Comparison of ENCODE assay signal across 8 cellular contexts in the genomic region with DNA sequence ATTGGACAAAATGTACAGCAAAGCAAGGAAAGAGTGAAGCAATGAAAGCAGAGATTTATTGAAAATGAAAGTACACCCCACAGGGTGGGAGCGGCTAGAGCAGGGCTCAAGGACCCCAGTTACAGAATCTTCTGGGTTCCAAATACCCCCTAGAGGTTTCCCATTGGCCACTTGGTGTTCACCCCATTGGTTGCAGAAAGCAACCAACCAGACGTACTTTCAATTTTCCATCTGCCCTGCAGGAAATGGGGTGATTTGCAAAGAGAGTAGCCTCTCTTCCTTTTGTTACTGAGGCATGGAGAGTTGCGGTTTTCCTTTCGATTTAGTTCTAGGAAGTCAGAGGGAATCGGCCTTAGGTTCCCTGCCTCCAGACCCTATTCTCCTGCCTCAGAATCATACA. TPM values are rescaled to one million over a fixed set of nuclear protein-coding genes. Genes with fewer than 3 reads are reported as not detected.
A peak's percentile ranks its signal among the peaks of the same experiment; 100 is the strongest.
DNase-seq lines count a peak whose midpoint lies in the region; ATAC-seq, FAIRE-seq and TF ChIP-seq lines count a peak whose summit lies in the region.

No MANE protein-coding gene starts in this region.

- peaks cover 3% of the 10 kb centered on the region for H3K79me1 ChIP-seq in H9 (ENCODE audit: insufficient read depth, low read depth, low read length, poor library complexity, severe bottlenecking)

- H3K27ac ChIP-seq in H9 (ENCODE audit: insufficient read length, low read depth, low read length), result peak overlapping the region; percentile 13
- peak overlapping the region in 1 of 2 donors; percentile 70 for H3K27ac ChIP-seq in kidney (ENCODE audit: low read depth in 2 of 2, low read length in 2 of 2)

- no peaks in the 10 kb centered on the region; the same call in 1 of the 2 replicates for H3K79me2 ChIP-seq in H9 (ENCODE audit: insufficient read depth, low read length)

- no peak overlapping the region for H2BK120ac ChIP-seq in H9 (ENCODE audit: low read depth, low read length, poor library complexity, severe bottlenecking)

- no peak for TF ChIP-seq CTCF in CD14-positive monocyte (IDR thresholded peaks at IDR 0.05)
- TF ChIP-seq CTCF in H9 (conservative IDR thresholded peaks at IDR 0.05), result no peak
- TF ChIP-seq CTCF in kidney (IDR thresholded peaks at IDR 0.05; ENCODE audit: borderline replicate concordance, extremely low read depth, insufficient read depth), result no peak

- H3K4me1 Mint-ChIP-seq in CD14-positive monocyte (peaks cover 51% of the 10 kb centered on the region), H9 (peaks cover 19 to 26% of the 10 kb centered on the region in 2 experiments)
- peaks cover 68% of the 10 kb centered on the region for H3K4me1 Mint-ChIP-seq in activated CD4-positive, alpha-beta memory T cell treated with anti-CD3 and anti-CD28 coated beads, Interleukin-2, amount 10 ng/mL, durations not matched to agents 7 days and 5 days

- H3K27ac Mint-ChIP-seq in CD14-positive monocyte, result peak overlapping the region; percentile 79 to 95 (median 94)
- H3K27ac Mint-ChIP-seq in H9, result no peak overlapping the region
- H3K27ac Mint-ChIP-seq in activated CD4-positive, alpha-beta memory T cell treated with anti-CD3 and anti-CD28 coated beads, Interleukin-2, amount 10 ng/mL, durations not matched to agents 7 days and 5 days, result peak overlapping the region; percentile 90

- no peak overlapping the region for H4K5ac ChIP-seq in H9 (ENCODE audit: insufficient read length, low read depth, low read length)

- no peak overlapping the region for H3K14ac ChIP-seq in H9 (ENCODE audit: insufficient read depth, low read length)

- H3K4me2 ChIP-seq in H9 (ENCODE audit: insufficient read depth, insufficient read length, low read length), result peak overlapping the region; percentile 13

- H3K27me3 Mint-ChIP-seq in CD14-positive monocyte (ENCODE audit: low read depth in 3 of 3) (peaks cover 0 to 3% (median 0%) of the 10 kb centered on the region in 3 donors), H9 (ENCODE audit: low read depth) (peaks cover 16% of the 10 kb centered on the region)
- H3K27me3 Mint-ChIP-seq in activated CD4-positive, alpha-beta memory T cell treated with anti-CD3 and anti-CD28 coated beads, Interleukin-2, amount 10 ng/mL, durations not matched to agents 7 days and 5 days, result no peaks in the 10 kb centered on the region

- H3K4me1 ChIP-seq in H9 (ENCODE audit: insufficient read depth, low read length), result no peaks in the 10 kb centered on the region
- peaks cover 4 to 21% of the 10 kb centered on the region in 2 donors for H3K4me1 ChIP-seq in kidney (ENCODE audit: control insufficient read depth in 1 of 2, insufficient read depth in 1 of 2, low read depth in 1 of 2, low read length in 2 of 2)

- intact Hi-C loops in CD14-positive monocyte (cut with micrococcal nuclease), result loop anchor here in 1 of 2 donors (10.0 kb wide), 1 partner anchor 1448 kb away; no protein-coding TSS in a partner anchor
- intact Hi-C loops in kidney (cut with DNase I), result no loop called here

- no peak overlapping the region for H2BK15ac ChIP-seq in H9 (ENCODE audit: low read depth, low read length)

- no peak for FAIRE-seq in kidney (lab: Jason Lieb, UNC)

- H4K91ac ChIP-seq in H9 (ENCODE audit: insufficient read length, low read depth, low read length), result no peak overlapping the region

- H3K23ac ChIP-seq in H9 (ENCODE audit: insufficient read length, low read depth, low read length), result no peak overlapping the region

- H3K4me3 ChIP-seq in kidney (ENCODE audit: low read length in 2 of 2), result peak overlapping the region; percentile 55 to 90

- no peak overlapping the region for H2AFZ ChIP-seq in H9 (ENCODE audit: low read length)

- no peak overlapping the region for H3T11ph ChIP-seq in H9 (ENCODE audit: low read length)

- H3K4me3 Mint-ChIP-seq in CD14-positive monocyte, result peak overlapping the region; percentile 73 to 86
- peak overlapping the region in 1 of 2 experiments; percentile 7; a peak in 2 of 5 replicates for H3K4me3 Mint-ChIP-seq in H9
- H3K4me3 Mint-ChIP-seq in activated CD4-positive, alpha-beta memory T cell treated with anti-CD3 and anti-CD28 coated beads, Interleukin-2, amount 10 ng/mL, durations not matched to agents 7 days and 5 days, result peak overlapping the region; percentile 90

- H3K18ac ChIP-seq in H9 (ENCODE audit: insufficient read length, low read depth, low read length), result no peak overlapping the region

- no peaks in the 10 kb centered on the region for H3K9me3 ChIP-seq in H9 (ENCODE audit: control insufficient read depth, low read depth, low read length)
- H3K9me3 ChIP-seq in kidney (ENCODE audit: control insufficient read depth in 1 of 2, low read length in 2 of 2), result no peaks in the 10 kb centered on the region

- CTCF ChIA-PET in activated CD4-positive, alpha-beta memory T cell treated with anti-CD3 and anti-CD28 coated beads, Interleukin-2, amount 10 ng/mL, durations not matched to agents 7 days and 5 days (lab: Charles Lee), result interaction anchor here (0.8 to 8.6 kb wide), 3 partner anchors 10 to 52 kb away, joined by 3 to 89 read pairs (median 27); no protein-coding TSS in a partner anchor

- H3K36me3 Mint-ChIP-seq in CD14-positive monocyte (peaks cover 21 to 41% of the 10 kb centered on the region in 2 donors), H9 (ENCODE audit: insufficient read depth in 1 of 3, low read depth in 3 of 3) (peaks cover 0 to 15% (median 8%) of the 10 kb centered on the region in 3 experiments; a peak in 5 of 7 replicates)
- H3K36me3 Mint-ChIP-seq in activated CD4-positive, alpha-beta memory T cell treated with anti-CD3 and anti-CD28 coated beads, Interleukin-2, amount 10 ng/mL, durations not matched to agents 7 days and 5 days (ENCODE audit: low read depth), result peaks cover 66% of the 10 kb centered on the region

- ATAC-seq in GM18519 (IDR thresholded peaks at IDR 0.05; ENCODE audit: low FRiP score, unreplicated experiment) (no peak), HG02852 (IDR thresholded peaks at IDR 0.05; ENCODE audit: unreplicated experiment) (no peak)

- POLR2A ChIA-PET in activated CD4-positive, alpha-beta memory T cell treated with anti-CD3 and anti-CD28 coated beads, Interleukin-2, amount 10 ng/mL, durations not matched to agents 7 days and 5 days (lab: Charles Lee), result interaction anchor here (0.7 to 8.4 kb wide), 8 partner anchors 8 to 76 kb away, joined by 3 to 78 read pairs (median 4); no protein-coding TSS in a partner anchor

- H2BK5ac ChIP-seq in H9 (ENCODE audit: insufficient read length, low read length), result no peak overlapping the region

- DNase-seq in CD14-positive monocyte (ENCODE audit: low spot score) (no peak), H9 (no peak), kidney (no peak), superior temporal gyrus (ENCODE audit: extremely low spot score) (peak; percentile 21), putamen (ENCODE audit: low spot score) (no peak)
- DNase-seq in activated CD4-positive, alpha-beta memory T cell treated with anti-CD3 and anti-CD28 coated beads, Interleukin-2, amount 10 ng/mL, durations not matched to agents 7 days and 5 days, result peak; percentile 60

- peaks cover 8% of the 10 kb centered on the region for H3K23me2 ChIP-seq in H9 (ENCODE audit: insufficient read length, low read depth, low read length, poor library complexity, severe bottlenecking)

- peaks cover 5 to 7% of the 10 kb centered on the region in 2 donors for H3K36me3 ChIP-seq in kidney (ENCODE audit: control insufficient read depth in 1 of 2, insufficient read depth in 2 of 2, low read length in 2 of 2)

- no peak overlapping the region for H4K8ac ChIP-seq in H9 (replicated peaks; ENCODE audit: insufficient read length, low read depth, low read length)

- H2BK12ac ChIP-seq in H9 (ENCODE audit: insufficient read length, low read depth, low read length), result no peak overlapping the region

- H3K9me3 Mint-ChIP-seq in CD14-positive monocyte (peaks cover 0 to 3% (median 0%) of the 10 kb centered on the region in 7 donors), H9 (no peaks in the 10 kb centered on the region; a peak in 1 of 5 replicates)
- H3K9me3 Mint-ChIP-seq in activated CD4-positive, alpha-beta memory T cell treated with anti-CD3 and anti-CD28 coated beads, Interleukin-2, amount 10 ng/mL, durations not matched to agents 7 days and 5 days, result no peaks in the 10 kb centered on the region

- H3K9ac ChIP-seq in H9 (ENCODE audit: extremely low read depth, insufficient read length, low read length) (no peak overlapping the region), kidney (ENCODE audit: low read length in 2 of 2) (peak overlapping the region in 1 of 2 donors; percentile 32)

- H4K20me1 ChIP-seq in H9 (ENCODE audit: control insufficient read depth, insufficient read depth, insufficient read length), result no peaks in the 10 kb centered on the region

- no peak overlapping the region for H3K4ac ChIP-seq in H9 (ENCODE audit: low read depth, low read length)

- no peaks in the 10 kb centered on the region for H3K27me3 ChIP-seq in H9 (ENCODE audit: insufficient read depth, low read length)

- H3K56ac ChIP-seq in H9 (ENCODE audit: insufficient read length, low read depth, low read length), result no peak overlapping the region

- no peak overlapping the region for H2BK20ac ChIP-seq in H9 (ENCODE audit: low read depth, low read length, poor library complexity, severe bottlenecking)

- no CpG with 5 or more reads among the region's 5 CpGs for WGBS in H9 (ENCODE audit: extremely low coverage, insufficient read length, low lambda C conversion rate)

- H2AK5ac ChIP-seq in H9 (ENCODE audit: insufficient read length, low read length), result no peak overlapping the region

RNA-seq across cellular contexts. Expression of a gene that starts 2.4 kb away (rescaled TPM):
- 10 to 100 TPM; 13.1 to 20.6 TPM for polyA plus RNA-seq in CD14-positive monocyte
- 23.6 and 24.6 TPM in 2 replicates for total RNA-seq in H9 (2021)
- total RNA-seq in activated CD4-positive, alpha-beta memory T cell treated with anti-CD3 and anti-CD28 coated beads, Interleukin-2, amount 10 ng/mL, durations not matched to agents 7 days and 5 days, result 100 to 1,000 TPM; 133 to 138 TPM
- 82.9 TPM for total RNA-seq in kidney
- polyA plus RNA-seq in kidney (ENCODE audit: insufficient read depth, low read depth, low replicate concordance), result 19.6 TPM

RNA-seq across cellular contexts. Expression of a gene that starts 4.8 kb away (rescaled TPM):
- polyA plus RNA-seq in CD14-positive monocyte, result 1 to 10 TPM; 3.8 to 4.7 TPM
- total RNA-seq in H9 (2021), result 2.5 and 2.9 TPM in 2 replicates
- total RNA-seq in activated CD4-positive, alpha-beta memory T cell treated with anti-CD3 and anti-CD28 coated beads, Interleukin-2, amount 10 ng/mL, durations not matched to agents 7 days and 5 days, result 1 to 10 TPM; 7.1 to 8.5 TPM
- total RNA-seq in kidney, result 22.2 TPM
- 15.0 TPM for polyA plus RNA-seq in kidney (ENCODE audit: insufficient read depth, low read depth, low replicate concordance)

Comparison
In these comparisons a context has a peak if more than half of its experiments do, and no peak if none do; other contexts are left out.
1. DNase-seq: peak in activated CD4-positive, alpha-beta memory T cell treated with anti-CD3 and anti-CD28 coated beads, Interleukin-2, amount 10 ng/mL, durations not matched to agents 7 days and 5 days (single experiment) and superior temporal gyrus (single experiment); none in CD14-positive monocyte (single experiment), H9 (single experiment), kidney (single experiment) and putamen (single experiment).
2. H3K27ac Mint-ChIP-seq: peak in CD14-positive monocyte (7 of 7) and activated CD4-positive, alpha-beta memory T cell treated with anti-CD3 and anti-CD28 coated beads, Interleukin-2, amount 10 ng/mL, durations not matched to agents 7 days and 5 days (single experiment); none in H9 (0 of 3).